ENCODE assay signal across 9 cellular contexts in genomic region chr10:43201545-43202131, GRCh38.
DNase-seq lines count a peak whose midpoint lies in the region; ATAC-seq and TF ChIP-seq lines count a peak whose summit lies in the region.
"Had no signal": no experiment of that assay in that cellular context is flagged by ENCODE, and none has a peak within 500 bp of the region (broad histone marks: within the 10 kb centered on the region; RNA-seq: fewer than 3 reads in every experiment).

No MANE protein-coding gene starts in this region.

- ATAC-seq in SK-N-SH treated with all-trans-retinoic acid at 6 μM for 48 hours, result no peak
- ATAC-seq in HG03108 (IDR thresholded peaks at IDR 0.05; ENCODE audit: unreplicated experiment), result no peak

- no peaks in the 10 kb centered on the region for H4K20me1 ChIP-seq in SK-N-SH (ENCODE audit: insufficient read depth)
- no peaks in the 10 kb centered on the region for H4K20me1 ChIP-seq in hepatocyte (ENCODE audit: insufficient read depth, poor library complexity, severe bottlenecking)

- H3K79me2 ChIP-seq in SK-N-SH (ENCODE audit: insufficient read depth), result no peaks in the 10 kb centered on the region
- H3K79me2 ChIP-seq in hepatocyte, result no peaks in the 10 kb centered on the region

- H3K4me3 Mint-ChIP-seq in activated CD4-positive, alpha-beta memory T cell treated with anti-CD3 and anti-CD28 coated beads, Interleukin-2, amount 10 ng/mL, durations not matched to agents 7 days and 5 days, result no peak overlapping the region

- DNase-seq in SK-N-SH, result peak; percentile 16
- peak; percentile 14 for DNase-seq in activated CD4-positive, alpha-beta memory T cell treated with anti-CD3 and anti-CD28 coated beads, Interleukin-2, amount 10 ng/mL, durations not matched to agents 7 days and 5 days
- no peak for DNase-seq in hepatocyte (ENCODE audit: low spot score)
- peak; percentile 79 for DNase-seq in spleen
- DNase-seq in NCI-H1092 (lab: John Stamatoyannopoulos, UW), result no peak
- DNase-seq in NCI-H2081 treated with DMSO at 0.1 percent for 48 hours (lab: John Stamatoyannopoulos, UW), result no peak
- DNase-seq: NCI-H524 treated with DMSO at 0.1 percent for 48 hours had no signal

- H3K27ac ChIP-seq in SK-N-SH (ENCODE audit: low read depth in 2 of 2, low read length in 1 of 2), result no peak overlapping the region
- H3K27ac ChIP-seq in hepatocyte, result no peak overlapping the region
- H3K27ac ChIP-seq in spleen, result peak overlapping the region in 2 of 8 donors; percentile 68 to 86

- H3K4me1 Mint-ChIP-seq in activated CD4-positive, alpha-beta memory T cell treated with anti-CD3 and anti-CD28 coated beads, Interleukin-2, amount 10 ng/mL, durations not matched to agents 7 days and 5 days, result peaks cover 12% of the 10 kb centered on the region

- no peak overlapping the region for H3K4me3 ChIP-seq in SK-N-SH (ENCODE audit: low read depth in 2 of 2, low read length in 1 of 2)
- H3K4me3 ChIP-seq in hepatocyte, result no peak overlapping the region
- H3K4me3 ChIP-seq in spleen, result peak overlapping the region in 4 of 8 donors; percentile 34 to 77 (median 51)

- TF ChIP-seq EP300 in SK-N-SH (IDR thresholded peaks at IDR 0.05; ENCODE audit: borderline replicate concordance in 1 of 2, low read depth in 1 of 2, low read length in 1 of 2), result no peak

- no peak overlapping the region for H3K9ac ChIP-seq in SK-N-SH

- WGBS in SK-N-SH (ENCODE audit: low lambda C conversion rate), result 92% methylated on average over 6 of the region's 11 CpGs
- 94% methylated on average over 10 of the region's 11 CpGs for WGBS in hepatocyte (ENCODE audit: low lambda C conversion rate, missing lambda C conversion rate)
- 61 to 83% (median 77%) methylated on average over 3 to 11 of the region's 11 CpGs for WGBS in spleen, 5 donors

- H3K27ac Mint-ChIP-seq in activated CD4-positive, alpha-beta memory T cell treated with anti-CD3 and anti-CD28 coated beads, Interleukin-2, amount 10 ng/mL, durations not matched to agents 7 days and 5 days, result no peak overlapping the region

- H3K9me3 ChIP-seq in SK-N-SH (no peaks in the 10 kb centered on the region), hepatocyte (ENCODE audit: low read depth) (no peaks in the 10 kb centered on the region), spleen (no peaks in the 10 kb centered on the region)

- H3K9me2 ChIP-seq in SK-N-SH (no peaks in the 10 kb centered on the region), hepatocyte (replicated peaks; ENCODE audit: insufficient read depth) (no peaks in the 10 kb centered on the region)

- TF ChIP-seq CTCF in SK-N-SH (IDR thresholded peaks at IDR 0.05) (no peak), hepatocyte (IDR thresholded peaks at IDR 0.05; ENCODE audit: poor library complexity) (no peak), spleen (IDR thresholded peaks at IDR 0.05 in 8 of 11, conservative IDR thresholded peaks at IDR 0.05 in 3 of 11) (no peak)

- no peak overlapping the region for H3K4me2 ChIP-seq in SK-N-SH
- peak overlapping the region; percentile 97 for H3K4me2 ChIP-seq in hepatocyte

- H3K9me3 Mint-ChIP-seq in activated CD4-positive, alpha-beta memory T cell treated with anti-CD3 and anti-CD28 coated beads, Interleukin-2, amount 10 ng/mL, durations not matched to agents 7 days and 5 days, result no peaks in the 10 kb centered on the region

- H3K36me3 ChIP-seq in SK-N-SH (replicated peaks in 1 of 2; ENCODE audit: control insufficient read depth in 1 of 2, insufficient read depth in 2 of 2, low read length in 1 of 2), result no peaks in the 10 kb centered on the region
- no peaks in the 10 kb centered on the region for H3K36me3 ChIP-seq in hepatocyte (replicated peaks; ENCODE audit: insufficient read depth, low read depth)
- peaks cover 0 to 39% (median 0%) of the 10 kb centered on the region in 6 donors for H3K36me3 ChIP-seq in spleen

- TF ChIP-seq POLR2A in spleen (IDR thresholded peaks at IDR 0.05), result no peak

- TF ChIP-seq RAD21 in SK-N-SH (IDR thresholded peaks at IDR 0.05; ENCODE audit: low read length), result no peak

- H3K4me1 ChIP-seq in SK-N-SH (ENCODE audit: control insufficient read depth in 1 of 2, insufficient read depth in 2 of 2, low read depth in 1 of 2, low read length in 1 of 2), result no peaks in the 10 kb centered on the region; a peak in 1 of 4 replicates
- peaks cover 6% of the 10 kb centered on the region for H3K4me1 ChIP-seq in hepatocyte (ENCODE audit: insufficient read depth)
- peaks cover 0 to 43% (median 19%) of the 10 kb centered on the region in 6 donors for H3K4me1 ChIP-seq in spleen

- CTCF ChIA-PET in SK-N-SH (lab: Yijun Ruan, JAX), result interaction anchor here (0.8 to 1.4 kb wide), 3 partner anchors 12 to 60 kb away, joined by 3 to 6 read pairs (median 4); no protein-coding TSS in a partner anchor
- CTCF ChIA-PET in activated CD4-positive, alpha-beta memory T cell treated with anti-CD3 and anti-CD28 coated beads, Interleukin-2, amount 10 ng/mL, durations not matched to agents 7 days and 5 days (lab: Charles Lee), result interaction anchor here (0.6 to 1.9 kb wide), 27 partner anchors 8 to 412 kb away, joined by 3 to 12 read pairs (median 4); partner anchors contain the start of gene CSGALNACT2

- H2AFZ ChIP-seq in SK-N-SH (ENCODE audit: low read depth) (no peak overlapping the region), hepatocyte (no peak overlapping the region)

- POLR2A ChIA-PET in SK-N-SH (lab: Yijun Ruan, JAX), result no interaction called here
- POLR2A ChIA-PET in activated CD4-positive, alpha-beta memory T cell treated with anti-CD3 and anti-CD28 coated beads, Interleukin-2, amount 10 ng/mL, durations not matched to agents 7 days and 5 days (lab: Charles Lee), result interaction anchor here (0.9 to 2.3 kb wide), 6 partner anchors 8 to 87 kb away, joined by 3 to 13 read pairs (median 4); partner anchors contain the start of gene CSGALNACT2

- intact Hi-C loops in spleen (cut with DNase I; ENCODE audit: low total_unique reads), result no loop called here

- H3F3A ChIP-seq in SK-N-SH (replicated peaks; ENCODE audit: insufficient read depth), result no peaks in the 10 kb centered on the region

- no peaks in the 10 kb centered on the region for H3K27me3 Mint-ChIP-seq in activated CD4-positive, alpha-beta memory T cell treated with anti-CD3 and anti-CD28 coated beads, Interleukin-2, amount 10 ng/mL, durations not matched to agents 7 days and 5 days

- H3K27me3 ChIP-seq in SK-N-SH (ENCODE audit: insufficient read depth), result no peaks in the 10 kb centered on the region
- H3K27me3 ChIP-seq in hepatocyte, result no peaks in the 10 kb centered on the region
- no peaks in the 10 kb centered on the region for H3K27me3 ChIP-seq in spleen (replicated peaks in 1 of 7)

- H3K36me3 Mint-ChIP-seq in activated CD4-positive, alpha-beta memory T cell treated with anti-CD3 and anti-CD28 coated beads, Interleukin-2, amount 10 ng/mL, durations not matched to agents 7 days and 5 days (ENCODE audit: low read depth), result no peaks in the 10 kb centered on the region

TF ChIP-seq in SK-N-SH, 30 proteins besides CTCF, POLR2A, EP300 and RAD21:
- TF ChIP-seq FOXM1 (IDR thresholded peaks at IDR 0.05; ENCODE audit: low read depth), result no peak

TF ChIP-seq in SK-N-SH treated with all-trans-retinoic acid at 6 μM for 48 hours, 23 proteins besides CTCF, POLR2A, EP300 and RAD21 (continues in another document):
- TF ChIP-seq CSDC2 (CRISPR knock-in tag; IDR thresholded peaks at IDR 0.05) (no peak), OSR1 (CRISPR knock-in tag; IDR thresholded peaks at IDR 0.05) (no peak), CSRNP3 (CRISPR knock-in tag; IDR thresholded peaks at IDR 0.05) (no peak), BACH2 (CRISPR knock-in tag; IDR thresholded peaks at IDR 0.05; ENCODE audit: borderline replicate concordance) (no peak), TOX (CRISPR knock-in tag; IDR thresholded peaks at IDR 0.05; ENCODE audit: borderline replicate concordance) (no peak), RARB (CRISPR knock-in tag; IDR thresholded peaks at IDR 0.05) (no peak), ZFP30 (CRISPR knock-in tag; IDR thresholded peaks at IDR 0.05) (no peak), CREB5 (CRISPR knock-in tag; IDR thresholded peaks at IDR 0.05; ENCODE audit: low read depth) (no peak), ESRRG (CRISPR knock-in tag; IDR thresholded peaks at IDR 0.05) (no peak), ZNF565 (CRISPR knock-in tag; conservative IDR thresholded peaks at IDR 0.05; ENCODE audit: low read depth) (no peak), PPARA (CRISPR knock-in tag; IDR thresholded peaks at IDR 0.05; ENCODE audit: borderline replicate concordance) (no peak)

Comparison
In these comparisons a context has a peak if more than half of its experiments do, and no peak if none do; other contexts are left out.
1. DNase-seq: peak in SK-N-SH (single experiment), activated CD4-positive, alpha-beta memory T cell treated with anti-CD3 and anti-CD28 coated beads, Interleukin-2, amount 10 ng/mL, durations not matched to agents 7 days and 5 days (single experiment) and spleen (single experiment); none in hepatocyte (single experiment), NCI-H1092 (single experiment) and NCI-H2081 treated with DMSO at 0.1 percent for 48 hours (single experiment).